24 cellular contexts compared by ENCODE assay signal in the genomic region with DNA sequence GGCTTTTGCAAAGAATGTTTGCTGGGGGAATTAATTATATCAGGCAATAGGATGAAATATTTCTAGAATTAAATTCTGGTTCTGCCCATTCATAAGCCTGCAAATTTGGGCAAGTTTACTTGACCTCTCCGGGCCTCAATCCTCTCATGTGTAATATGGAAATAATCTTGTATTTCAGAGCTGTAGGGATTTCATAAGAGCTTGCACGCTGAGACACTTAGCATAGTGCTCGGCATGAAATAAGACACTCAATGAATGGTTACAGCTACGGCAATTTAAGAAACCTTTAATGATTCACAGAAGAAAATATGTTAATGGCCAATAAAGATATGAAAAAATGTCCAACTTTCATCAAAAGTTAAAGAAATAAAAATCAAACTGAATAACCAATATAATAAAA.
"Had no signal": no experiment of that assay in that cellular context is flagged by ENCODE, and none has a peak within 500 bp of the region (broad histone marks: within the 10 kb centered on the region; RNA-seq: fewer than 3 reads in every experiment).

No MANE protein-coding gene starts in this region.

- H3K27ac Mint-ChIP-seq: activated CD4-positive, alpha-beta memory T cell treated with anti-CD3 and anti-CD28 coated beads, Interleukin-2, amount 10 ng/mL, durations not matched to agents 7 days and 5 days; activated CD4-positive, alpha-beta T cell treated with anti-CD3 and anti-CD28 coated beads for 36 hours; activated naive CD4-positive, alpha-beta T cell treated with anti-CD3 and anti-CD28 coated beads for 36 hours; activated naive CD8-positive, alpha-beta T cell; activated T-helper 17 cell treated with anti-CD3 and anti-CD28 coated beads, Interleukin-2, amount 50 U/mL, for 72 hours; T-cell had no signal

- H3K4me3 Mint-ChIP-seq: activated CD4-positive, alpha-beta memory T cell treated with anti-CD3 and anti-CD28 coated beads, Interleukin-2, amount 10 ng/mL, durations not matched to agents 7 days and 5 days; activated CD4-positive, alpha-beta T cell treated with anti-CD3 and anti-CD28 coated beads for 36 hours; activated naive CD4-positive, alpha-beta T cell treated with anti-CD3 and anti-CD28 coated beads for 36 hours; activated naive CD8-positive, alpha-beta T cell; activated T-helper 17 cell treated with anti-CD3 and anti-CD28 coated beads, Interleukin-2, amount 50 U/mL, for 72 hours; T-cell had no signal

- H3K4me1 Mint-ChIP-seq: activated CD4-positive, alpha-beta T cell treated with anti-CD3 and anti-CD28 coated beads for 36 hours; activated T-helper 17 cell treated with anti-CD3 and anti-CD28 coated beads, Interleukin-2, amount 50 U/mL, for 72 hours; T-cell had no signal

- H3K9me3 Mint-ChIP-seq: activated CD4-positive, alpha-beta memory T cell treated with anti-CD3 and anti-CD28 coated beads, Interleukin-2, amount 10 ng/mL, durations not matched to agents 7 days and 5 days; activated naive CD4-positive, alpha-beta T cell treated with anti-CD3 and anti-CD28 coated beads for 36 hours; activated T-helper 17 cell treated with anti-CD3 and anti-CD28 coated beads, Interleukin-2, amount 50 U/mL, for 72 hours; T-cell had no signal

- H3K27ac ChIP-seq: SK-N-MC, WERI-Rb-1 had no signal

- H3K27me3 Mint-ChIP-seq: activated CD4-positive, alpha-beta memory T cell treated with anti-CD3 and anti-CD28 coated beads, Interleukin-2, amount 10 ng/mL, durations not matched to agents 7 days and 5 days; activated CD4-positive, alpha-beta T cell treated with anti-CD3 and anti-CD28 coated beads for 36 hours; activated naive CD8-positive, alpha-beta T cell; activated T-helper 17 cell treated with anti-CD3 and anti-CD28 coated beads, Interleukin-2, amount 50 U/mL, for 72 hours; T-cell had no signal

- H3K4me3 ChIP-seq: SK-N-MC had no signal

- ATAC-seq: activated CD4-positive, alpha-beta T cell treated with anti-CD3 and anti-CD28 coated beads for 36 hours; activated T-helper 17 cell treated with anti-CD3 and anti-CD28 coated beads, Interleukin-2, amount 50 U/mL, for 72 hours; T-cell had no signal

- DNase-seq: activated CD4-positive, alpha-beta memory T cell treated with anti-CD3 and anti-CD28 coated beads, Interleukin-2, amount 10 ng/mL, durations not matched to agents 7 days and 5 days; activated CD4-positive, alpha-beta T cell treated with anti-CD3 and anti-CD28 coated beads for 36 hours; activated CD4-positive, alpha-beta T cell treated with anti-CD3 and anti-CD28 coated beads, Interleukin-2, amount 50 U/mL, for 1 hour; activated gamma-delta T cell; activated naive CD4-positive, alpha-beta T cell treated with anti-CD3 and anti-CD28 coated beads for 36 hours; activated T-cell treated with anti-CD3 and anti-CD28 coated beads for 4 hours; activated T-cell treated with anti-CD3 and anti-CD28 coated beads, Interleukin-2, amount 50 U/mL, for 48 hours; amygdala; MM.1S; NCI-H1105; NCI-H1436; NCI-H1694 treated with DMSO at 0.1 percent for 48 hours; NCI-H2029 treated with DMSO at 0.1 percent for 48 hours; NCI-H446; NCI-H524; NCI-H774; SIG-M5; T-cell; T-helper 2 cell; T1000; WERI-Rb-1 had no signal
